In genomic region chrX:17809984-17810383, GRCh38 we compare ENCODE assay signal across 11 cellular contexts. TPM values are rescaled to one million over a fixed set of nuclear protein-coding genes. Genes with fewer than 3 reads are reported as not detected.
"Had no signal": no experiment of that assay in that cellular context is flagged by ENCODE, and none has a peak within 500 bp of the region (broad histone marks: within the 10 kb centered on the region; RNA-seq: fewer than 3 reads in every experiment).

No MANE protein-coding gene starts in this region.

- H3K27ac ChIP-seq: GM23248 had no signal

- DNase-seq: GM23248, GOT3, H7, H9, HCEC 1CT, HFFc6 had no signal

- H3K9me3 ChIP-seq: HAP-1 had no signal

- H3K36me3 ChIP-seq: HAP-1 had no signal

- ATAC-seq: GM23338, HCT116 had no signal

- H3K4me1 ChIP-seq: HAP-1 had no signal

- H3K4me3 ChIP-seq: GM23248, GM23338, HAP-1 had no signal

- FAIRE-seq: H1, H54 had no signal

RNA-seq across cellular contexts. Expression of gene RAI2, which starts 51.1 kb away (rescaled TPM):
- total RNA-seq: GM23248, HFFc6 had no signal
- polyA plus RNA-seq: GM23248 had no signal
